In genomic region chr2:101736861-101737291, GRCh38 we compare ENCODE assay signal across 7 cellular contexts. TPM values are rescaled to one million over a fixed set of nuclear protein-coding genes. Genes with fewer than 3 reads are reported as not detected.
A peak's percentile ranks its signal among the peaks of the same experiment; 100 is the strongest.
DNase-seq lines count a peak whose midpoint lies in the region; ATAC-seq and TF ChIP-seq lines count a peak whose summit lies in the region.

No MANE protein-coding gene starts in this region.

- no peak overlapping the region for H3K4me3 Mint-ChIP-seq in T-helper 1 cell treated with Interleukin-12 subunit alpha and Interleukin-12 subunit beta and Interleukin-4 antibody, amounts not matched to agents 30 μg/mL and 1 μg/mL, for 36 hours
- H3K4me3 Mint-ChIP-seq in glutamatergic neuron (ENCODE audit: unreplicated experiment): peak overlapping the region; percentile 25

- H3K4me1 Mint-ChIP-seq in T-helper 1 cell treated with Interleukin-12 subunit alpha and Interleukin-12 subunit beta and Interleukin-4 antibody, amounts not matched to agents 30 μg/mL and 1 μg/mL, for 36 hours (ENCODE audit: low read depth): peaks cover 55% of the 10 kb centered on the region
- peaks cover 75% of the 10 kb centered on the region for H3K4me1 Mint-ChIP-seq in glutamatergic neuron (ENCODE audit: low read depth, unreplicated experiment)

- peak overlapping the region; percentile 2 for H3K27ac Mint-ChIP-seq in T-helper 1 cell treated with Interleukin-12 subunit alpha and Interleukin-12 subunit beta and Interleukin-4 antibody, amounts not matched to agents 30 μg/mL and 1 μg/mL, for 36 hours
- peak overlapping the region; percentile 56 for H3K27ac Mint-ChIP-seq in glutamatergic neuron (ENCODE audit: unreplicated experiment)

- DNase-seq in glutamatergic neuron (no peak), NCI-H82 treated with DMSO at 0.1 percent for 48 hours (lab: John Stamatoyannopoulos, UW; ENCODE audit: unreplicated experiment) (no peak)
- peak; percentile 58 for DNase-seq in stimulated activated CD8-positive, alpha-beta memory T cell treated with anti-CD3 and anti-CD28 coated beads, Interleukin-4, amount 100 ng/mL, for 48 hours

- no peaks in the 10 kb centered on the region for H3K27me3 Mint-ChIP-seq in T-helper 1 cell treated with Interleukin-12 subunit alpha and Interleukin-12 subunit beta and Interleukin-4 antibody, amounts not matched to agents 30 μg/mL and 1 μg/mL, for 36 hours (ENCODE audit: low read depth)
- H3K27me3 Mint-ChIP-seq in glutamatergic neuron (ENCODE audit: unreplicated experiment): peaks cover 3% of the 10 kb centered on the region

- peaks cover 2% of the 10 kb centered on the region for H3K36me3 Mint-ChIP-seq in T-helper 1 cell treated with Interleukin-12 subunit alpha and Interleukin-12 subunit beta and Interleukin-4 antibody, amounts not matched to agents 30 μg/mL and 1 μg/mL, for 36 hours (ENCODE audit: low read depth)
- no peaks in the 10 kb centered on the region for H3K36me3 Mint-ChIP-seq in glutamatergic neuron (ENCODE audit: unreplicated experiment)

- ATAC-seq in HG02678 (IDR thresholded peaks at IDR 0.05; ENCODE audit: unreplicated experiment): peak; percentile 52
- ATAC-seq in GM18519 (IDR thresholded peaks at IDR 0.05; ENCODE audit: low FRiP score, unreplicated experiment): no peak
- ATAC-seq in HG03521 (IDR thresholded peaks at IDR 0.05; ENCODE audit: unreplicated experiment): no peak

- no peak for TF ChIP-seq CTCF in glutamatergic neuron (IDR thresholded peaks at IDR 0.05; ENCODE audit: partially characterized antibody, unreplicated experiment)

- H3K9me3 Mint-ChIP-seq in T-helper 1 cell treated with Interleukin-12 subunit alpha and Interleukin-12 subunit beta and Interleukin-4 antibody, amounts not matched to agents 30 μg/mL and 1 μg/mL, for 36 hours: no peaks in the 10 kb centered on the region
- H3K9me3 Mint-ChIP-seq in glutamatergic neuron (ENCODE audit: unreplicated experiment): peaks cover 11% of the 10 kb centered on the region

RNA-seq across cellular contexts. Expression of gene MAP4K4, which starts 39.4 kb away (rescaled TPM):
- total RNA-seq in glutamatergic neuron (ENCODE audit: unreplicated experiment): 756 TPM
